ENCODE assay signal across 8 cellular contexts in genomic region chr10:98748298-98748697, GRCh38.
DNase-seq lines count a peak whose midpoint lies in the region; ATAC-seq and TF ChIP-seq lines count a peak whose summit lies in the region.

No MANE protein-coding gene starts in this region.

- no peak overlapping the region for H3K4me2 ChIP-seq in DOHH2 (ENCODE audit: low read length)

- H3K4me1 ChIP-seq in DOHH2 (ENCODE audit: control insufficient read depth, low read length) (no peaks in the 10 kb centered on the region), liver (ENCODE audit: control insufficient read depth in 4 of 4, insufficient read depth in 4 of 4, low read length in 3 of 4) (no peaks in the 10 kb centered on the region)

- no peak overlapping the region for H3K9ac ChIP-seq in liver (ENCODE audit: low read depth in 1 of 2, low read length in 2 of 2)

- H4K20me1 ChIP-seq in DOHH2 (ENCODE audit: control insufficient read depth, insufficient read depth, low read depth, low read length), result no peaks in the 10 kb centered on the region

- peak; percentile 56 to 66 for TF ChIP-seq RAD21 in liver (IDR thresholded peaks at IDR 0.05)

- no peaks in the 10 kb centered on the region for H3K79me2 ChIP-seq in DOHH2 (ENCODE audit: control insufficient read depth, low read length)

- H3K36me3 ChIP-seq in DOHH2 (ENCODE audit: control insufficient read depth, low read length), result no peaks in the 10 kb centered on the region
- no peaks in the 10 kb centered on the region for H3K36me3 ChIP-seq in liver (ENCODE audit: control insufficient read depth in 4 of 4, insufficient read depth in 3 of 4, low read depth in 1 of 4, low read length in 3 of 4)

- no peaks in the 10 kb centered on the region for H3K9me3 ChIP-seq in DOHH2 (ENCODE audit: control insufficient read depth, insufficient read depth, low read length)
- peaks cover 0 to 5% (median 0%) of the 10 kb centered on the region in 4 donors for H3K9me3 ChIP-seq in liver (ENCODE audit: control insufficient read depth in 4 of 4, low read length in 3 of 4)

- DNase-seq in HL-60 (ENCODE audit: low read depth in 1 of 2, low spot score in 1 of 2) (peak in 1 of 2 experiments; percentile 22), NCI-H446 treated with DMSO at 0.1 percent for 48 hours (lab: John Stamatoyannopoulos, UW) (no peak), left cardiac atrium (no peak)

- H3K4me3 ChIP-seq in DOHH2 (ENCODE audit: low read length), result no peak overlapping the region
- H3K4me3 ChIP-seq in HL-60 (replicated peaks; ENCODE audit: insufficient read depth, low read length), result no peak overlapping the region
- no peak overlapping the region for H3K4me3 ChIP-seq in liver (ENCODE audit: low read depth in 1 of 3, low read length in 3 of 3)

- no peak for ATAC-seq in GM21576 (IDR thresholded peaks at IDR 0.05; ENCODE audit: unreplicated experiment)
- ATAC-seq in GM21390 (IDR thresholded peaks at IDR 0.05; ENCODE audit: unreplicated experiment), result no peak
- ATAC-seq in left cardiac atrium, result no peak

- intact Hi-C loops in left cardiac atrium (cut with DNase I), result no loop called here

- H3K9me2 ChIP-seq in DOHH2 (replicated peaks; ENCODE audit: control insufficient read depth, low read length), result no peaks in the 10 kb centered on the region

- 26% methylated on average over 1 of the region's 1 CpG for WGBS in liver

- peak; percentile 54 for TF ChIP-seq CTCF in DOHH2 (IDR thresholded peaks at IDR 0.05; ENCODE audit: low read depth, low read length, poor library complexity, severe bottlenecking)
- peak; percentile 14 for TF ChIP-seq CTCF in HL-60 (IDR thresholded peaks at IDR 0.05; ENCODE audit: insufficient read depth, low read length)
- TF ChIP-seq CTCF in VCaP (conservative IDR thresholded peaks at IDR 0.05), result peak; percentile 67
- no peak for TF ChIP-seq CTCF in liver (IDR thresholded peaks at IDR 0.05; ENCODE audit: low read depth, low read length, missing input control)

- H3K27me3 ChIP-seq in DOHH2 (ENCODE audit: control insufficient read depth, low read length) (no peaks in the 10 kb centered on the region), HL-60 (ENCODE audit: insufficient read depth, poor library complexity, severe bottlenecking) (no peaks in the 10 kb centered on the region), liver (ENCODE audit: control insufficient read depth in 4 of 4, insufficient read depth in 4 of 4, low read length in 3 of 4) (peaks cover 0 to 3% (median 0%) of the 10 kb centered on the region in 4 donors)

- H3K27ac ChIP-seq in DOHH2 (ENCODE audit: low read depth, low read length), result no peak overlapping the region
- H3K27ac ChIP-seq in HL-60 (replicated peaks), result no peak overlapping the region
- H3K27ac ChIP-seq in VCaP, result no peak overlapping the region
- H3K27ac ChIP-seq in liver (ENCODE audit: low read depth in 1 of 2, low read length in 2 of 2), result no peak overlapping the region

- no peaks in the 10 kb centered on the region for H3F3A ChIP-seq in DOHH2 (ENCODE audit: control insufficient read depth, insufficient read depth)

TF ChIP-seq in liver, 16 proteins besides CTCF, POLR2A, EP300 and RAD21:
- TF ChIP-seq MAX (IDR thresholded peaks at IDR 0.05), result no peak
- no peak for TF ChIP-seq ATF3 (IDR thresholded peaks at IDR 0.05)
- no peak for TF ChIP-seq NR2F2 (IDR thresholded peaks at IDR 0.05)
